In the genomic region with DNA sequence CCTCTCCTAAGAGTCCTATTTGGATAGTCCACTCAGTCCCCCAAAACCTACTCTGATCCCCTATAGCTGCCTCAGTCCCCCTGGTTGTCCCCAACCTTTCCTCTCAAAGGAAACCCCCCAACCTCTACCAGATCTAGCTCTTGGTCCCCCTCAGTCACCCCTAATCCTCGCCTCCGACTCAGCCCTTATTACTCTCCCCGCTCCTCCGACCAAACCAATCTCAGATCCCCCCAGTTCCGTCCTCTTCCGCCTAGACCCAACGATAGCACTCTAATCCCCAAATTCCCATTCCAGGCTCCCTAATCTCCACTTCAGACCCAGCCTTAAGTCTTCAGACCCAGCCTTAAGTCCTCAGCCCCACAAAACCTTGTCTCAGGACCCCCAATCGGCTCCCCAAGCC, we compare ENCODE assay signal across 8 cellular contexts. TPM values are rescaled to one million over a fixed set of nuclear protein-coding genes. Genes with fewer than 3 reads are reported as not detected.
DNase-seq lines count a peak whose midpoint lies in the region; ATAC-seq lines count a peak whose summit lies in the region.

No MANE protein-coding gene starts in this region.

- peaks cover 36% of the 10 kb centered on the region for H3K4me1 ChIP-seq in HAP-1
- peaks cover 14% of the 10 kb centered on the region for H3K4me1 ChIP-seq in right cardiac atrium (ENCODE audit: control insufficient read depth, insufficient read depth, low read length)

- WGBS in right cardiac atrium, result under 1% methylated on average over 8 of the region's 8 CpGs

- H3K36me3 ChIP-seq in HAP-1 (replicated peaks), result no peaks in the 10 kb centered on the region

- H3K4me3 Mint-ChIP-seq in activated T-helper 17 cell treated with anti-CD3 and anti-CD28 coated beads, Interleukin-2, amount 50 U/mL, for 72 hours, result peak overlapping the region; percentile 91

- in situ Hi-C loops in HAP-1 (cut with MboI; ENCODE audit: low sequenced_read_pairs), result no loop called here

- peak overlapping the region; percentile 92 for H3K27ac Mint-ChIP-seq in activated T-helper 17 cell treated with anti-CD3 and anti-CD28 coated beads, Interleukin-2, amount 50 U/mL, for 72 hours

- no peak for ATAC-seq in activated T-helper 17 cell treated with anti-CD3 and anti-CD28 coated beads, Interleukin-2, amount 50 U/mL, for 72 hours (replicated peaks)
- ATAC-seq in right cardiac atrium, result peak; percentile 30 to 44
- ATAC-seq in GM19397 (IDR thresholded peaks at IDR 0.05; ENCODE audit: unreplicated experiment), result no peak
- ATAC-seq in HG02571 (IDR thresholded peaks at IDR 0.05; ENCODE audit: unreplicated experiment), result no peak

- H3K27me3 ChIP-seq in HAP-1 (ENCODE audit: low read depth) (no peaks in the 10 kb centered on the region), right cardiac atrium (ENCODE audit: control insufficient read depth, insufficient read depth) (no peaks in the 10 kb centered on the region)

- H3K27ac ChIP-seq in right cardiac atrium (ENCODE audit: low read length) (peak overlapping the region; percentile 58), skin epidermis (peak overlapping the region; percentile 79 to 100 (median 94))

- intact Hi-C loops in right cardiac atrium (cut with DNase I), result no loop called here

- H3K36me3 Mint-ChIP-seq in activated T-helper 17 cell treated with anti-CD3 and anti-CD28 coated beads, Interleukin-2, amount 50 U/mL, for 72 hours (ENCODE audit: low read depth), result peaks cover 29% of the 10 kb centered on the region

- peak overlapping the region; percentile 70 for H3K4me3 ChIP-seq in HAP-1
- peak overlapping the region; percentile 85 for H3K4me3 ChIP-seq in right cardiac atrium (ENCODE audit: low read length)
- H3K4me3 ChIP-seq in skin epidermis, result peak overlapping the region; percentile 50 to 88 (median 77)

- peaks cover 48% of the 10 kb centered on the region for H3K4me1 Mint-ChIP-seq in activated T-helper 17 cell treated with anti-CD3 and anti-CD28 coated beads, Interleukin-2, amount 50 U/mL, for 72 hours

- H3K9me3 Mint-ChIP-seq in activated T-helper 17 cell treated with anti-CD3 and anti-CD28 coated beads, Interleukin-2, amount 50 U/mL, for 72 hours, result peaks cover 4% of the 10 kb centered on the region

- H3K9me3 ChIP-seq in HAP-1 (no peaks in the 10 kb centered on the region), right cardiac atrium (ENCODE audit: control insufficient read depth, low read length) (no peaks in the 10 kb centered on the region)

- H3K27me3 Mint-ChIP-seq in activated T-helper 17 cell treated with anti-CD3 and anti-CD28 coated beads, Interleukin-2, amount 50 U/mL, for 72 hours, result no peaks in the 10 kb centered on the region

- DNase-seq in HAP-1 (ENCODE audit: low spot score in 2 of 2) (no peak), right cardiac atrium (no peak), NCI-H226 (no peak), nucleus accumbens (lab: John Stamatoyannopoulos, UW) (no peak)

RNA-seq across cellular contexts. Expression of gene VPS37B, which starts 0.6 kb away (rescaled TPM):
- total RNA-seq in activated T-helper 17 cell treated with anti-CD3 and anti-CD28 coated beads, Interleukin-2, amount 50 U/mL, for 72 hours, result 10 to 100 TPM; 10.5 to 17.0 TPM
- total RNA-seq in right cardiac atrium, result 10 to 100 TPM; 17.9 to 22.2 (median 18.9) TPM
- 21.1 TPM for polyA plus RNA-seq in right cardiac atrium

Comparison
In these comparisons a context has a peak if more than half of its experiments do, and no peak if none do; other contexts are left out.
1. ATAC-seq: peak in right cardiac atrium (2 of 2); none in activated T-helper 17 cell treated with anti-CD3 and anti-CD28 coated beads, Interleukin-2, amount 50 U/mL, for 72 hours (single experiment), GM19397 (single experiment) and HG02571 (single experiment).
2. Peak in every context shown above with its lines, with median percentiles within 50 percentile points of each other: H3K4me3 ChIP-seq.